Comparison of ENCODE assay signal across 11 cellular contexts in genomic region chr3:101819649-101820202, GRCh38. TPM values are rescaled to one million over a fixed set of nuclear protein-coding genes. Genes with fewer than 3 reads are reported as not detected.
DNase-seq lines count a peak whose midpoint lies in the region; ATAC-seq and TF ChIP-seq lines count a peak whose summit lies in the region.
"Had no signal": no experiment of that assay in that cellular context is flagged by ENCODE, and none has a peak within 500 bp of the region (broad histone marks: within the 10 kb centered on the region; RNA-seq: fewer than 3 reads in every experiment).

No MANE protein-coding gene starts in this region.

- H3K36me3 Mint-ChIP-seq in activated naive CD8-positive, alpha-beta T cell, result peaks cover 21% of the 10 kb centered on the region
- peaks cover 7% of the 10 kb centered on the region for H3K36me3 Mint-ChIP-seq in natural killer cell treated with Interleukin-12 subunit alpha and Interleukin-12 subunit beta and Interleukin-15 and Interleukin-18, amount 100 ng/mL, for 72 hours

- H3K27ac ChIP-seq in DOHH2 (ENCODE audit: low read depth, low read length) (peak overlapping the region; percentile 18; the same call in 1 of the 2 replicates), WERI-Rb-1 (no peak overlapping the region)
- H3K27ac ChIP-seq: parathyroid adenoma had no signal

- H3K27me3 ChIP-seq in DOHH2 (ENCODE audit: control insufficient read depth, low read length) (no peaks in the 10 kb centered on the region), WERI-Rb-1 (ENCODE audit: insufficient read depth, low read depth, severe bottlenecking) (no peaks in the 10 kb centered on the region)

- H3K79me2 ChIP-seq in DOHH2 (ENCODE audit: control insufficient read depth, low read length), result no peaks in the 10 kb centered on the region; the same call in 1 of the 2 replicates

- peak; percentile 74 for ATAC-seq in GM19372 (IDR thresholded peaks at IDR 0.05; ENCODE audit: low read depth, unreplicated experiment)
- peak; percentile 64 for ATAC-seq in HG03378 (IDR thresholded peaks at IDR 0.05; ENCODE audit: unreplicated experiment)
- no peak for ATAC-seq in natural killer cell treated with Interleukin-12 subunit alpha and Interleukin-12 subunit beta and Interleukin-15 and Interleukin-18, amount 100 ng/mL, for 72 hours

- peak overlapping the region; percentile 35 for H3K27ac Mint-ChIP-seq in activated naive CD8-positive, alpha-beta T cell
- peak overlapping the region in 1 of 2 donors; percentile 21 for H3K27ac Mint-ChIP-seq in natural killer cell treated with Interleukin-12 subunit alpha and Interleukin-12 subunit beta and Interleukin-15 and Interleukin-18, amount 100 ng/mL, for 72 hours
- H3K27ac Mint-ChIP-seq: activated naive CD4-positive, alpha-beta T cell treated with anti-CD3 and anti-CD28 coated beads, Interleukin-2, amount 50 U/mL, for 72 hours had no signal

- DNase-seq in DMS53 treated with DMSO at 0.1 percent for 48 hours (lab: John Stamatoyannopoulos, UW; ENCODE audit: unreplicated experiment) (no peak), HK-2 (ENCODE audit: unreplicated experiment) (no peak), WERI-Rb-1 (no peak)
- no peak for DNase-seq in natural killer cell treated with Interleukin-12 subunit alpha and Interleukin-12 subunit beta and Interleukin-15 and Interleukin-18, amount 100 ng/mL, for 72 hours (ENCODE audit: low spot score)
- DNase-seq: T-helper 1 cell had no signal

- H3K4me3 Mint-ChIP-seq in activated naive CD8-positive, alpha-beta T cell, result no peak overlapping the region
- H3K4me3 Mint-ChIP-seq in natural killer cell treated with Interleukin-12 subunit alpha and Interleukin-12 subunit beta and Interleukin-15 and Interleukin-18, amount 100 ng/mL, for 72 hours, result no peak overlapping the region

- no peaks in the 10 kb centered on the region for H4K20me1 ChIP-seq in DOHH2 (ENCODE audit: control insufficient read depth, insufficient read depth, low read depth, low read length)

- H3K4me1 Mint-ChIP-seq in activated naive CD8-positive, alpha-beta T cell (ENCODE audit: low read depth), result peaks cover 48% of the 10 kb centered on the region
- H3K4me1 Mint-ChIP-seq in natural killer cell treated with Interleukin-12 subunit alpha and Interleukin-12 subunit beta and Interleukin-15 and Interleukin-18, amount 100 ng/mL, for 72 hours (ENCODE audit: low read depth in 2 of 2), result peaks cover 18 to 20% of the 10 kb centered on the region in 2 donors

- TF ChIP-seq CTCF in DOHH2 (IDR thresholded peaks at IDR 0.05; ENCODE audit: low read depth, low read length, poor library complexity, severe bottlenecking) (no peak), WERI-Rb-1 (IDR thresholded peaks at IDR 0.05; ENCODE audit: low read depth, low read length) (no peak)

- H3F3A ChIP-seq in DOHH2 (ENCODE audit: control insufficient read depth, insufficient read depth), result peaks cover 13% of the 10 kb centered on the region

- H3K9me2 ChIP-seq in DOHH2 (replicated peaks; ENCODE audit: control insufficient read depth, low read length), result no peaks in the 10 kb centered on the region

- H3K4me1 ChIP-seq in DOHH2 (ENCODE audit: control insufficient read depth, low read length), result peaks cover 47% of the 10 kb centered on the region
- H3K4me1 ChIP-seq: parathyroid adenoma had no signal

- peak overlapping the region; percentile 26; the same call in 1 of the 2 replicates for H3K4me2 ChIP-seq in DOHH2 (ENCODE audit: low read length)

- H3K4me3 ChIP-seq in DOHH2 (ENCODE audit: low read length) (no peak overlapping the region), WERI-Rb-1 (ENCODE audit: low read depth, low read length) (no peak overlapping the region)

- no peaks in the 10 kb centered on the region for H3K9me3 Mint-ChIP-seq in activated naive CD8-positive, alpha-beta T cell (ENCODE audit: low read depth)
- no peaks in the 10 kb centered on the region for H3K9me3 Mint-ChIP-seq in natural killer cell treated with Interleukin-12 subunit alpha and Interleukin-12 subunit beta and Interleukin-15 and Interleukin-18, amount 100 ng/mL, for 72 hours

- no peaks in the 10 kb centered on the region for H3K27me3 Mint-ChIP-seq in activated naive CD8-positive, alpha-beta T cell
- H3K27me3 Mint-ChIP-seq in natural killer cell treated with Interleukin-12 subunit alpha and Interleukin-12 subunit beta and Interleukin-15 and Interleukin-18, amount 100 ng/mL, for 72 hours, result no peaks in the 10 kb centered on the region

- H3K9me3 ChIP-seq in DOHH2 (ENCODE audit: control insufficient read depth, insufficient read depth, low read length) (no peaks in the 10 kb centered on the region), WERI-Rb-1 (ENCODE audit: severe bottlenecking) (no peaks in the 10 kb centered on the region)

- H3K36me3 ChIP-seq in DOHH2 (ENCODE audit: control insufficient read depth, low read length), result peaks cover 41% of the 10 kb centered on the region
- H3K36me3 ChIP-seq in WERI-Rb-1, result no peaks in the 10 kb centered on the region

RNA-seq across cellular contexts. Expression of gene NFKBIZ, which starts 29.6 kb away (rescaled TPM):
- 100 to 1,000 TPM; 314 to 418 TPM for total RNA-seq in natural killer cell treated with Interleukin-12 subunit alpha and Interleukin-12 subunit beta and Interleukin-15 and Interleukin-18, amount 100 ng/mL, for 72 hours

RNA-seq across cellular contexts. Expression of gene NXPE3, which starts 40.7 kb away (rescaled TPM):
- total RNA-seq in natural killer cell treated with Interleukin-12 subunit alpha and Interleukin-12 subunit beta and Interleukin-15 and Interleukin-18, amount 100 ng/mL, for 72 hours, result 10 to 100 TPM; 14.9 to 20.6 TPM

Comparison
In these comparisons a context has a peak if more than half of its experiments do, and no peak if none do; other contexts are left out.
1. ATAC-seq: peak in GM19372 (single experiment) and HG03378 (single experiment); none in natural killer cell treated with Interleukin-12 subunit alpha and Interleukin-12 subunit beta and Interleukin-15 and Interleukin-18, amount 100 ng/mL, for 72 hours (0 of 2).